ENCODE assay signal across 1 cellular context in the genomic region with DNA sequence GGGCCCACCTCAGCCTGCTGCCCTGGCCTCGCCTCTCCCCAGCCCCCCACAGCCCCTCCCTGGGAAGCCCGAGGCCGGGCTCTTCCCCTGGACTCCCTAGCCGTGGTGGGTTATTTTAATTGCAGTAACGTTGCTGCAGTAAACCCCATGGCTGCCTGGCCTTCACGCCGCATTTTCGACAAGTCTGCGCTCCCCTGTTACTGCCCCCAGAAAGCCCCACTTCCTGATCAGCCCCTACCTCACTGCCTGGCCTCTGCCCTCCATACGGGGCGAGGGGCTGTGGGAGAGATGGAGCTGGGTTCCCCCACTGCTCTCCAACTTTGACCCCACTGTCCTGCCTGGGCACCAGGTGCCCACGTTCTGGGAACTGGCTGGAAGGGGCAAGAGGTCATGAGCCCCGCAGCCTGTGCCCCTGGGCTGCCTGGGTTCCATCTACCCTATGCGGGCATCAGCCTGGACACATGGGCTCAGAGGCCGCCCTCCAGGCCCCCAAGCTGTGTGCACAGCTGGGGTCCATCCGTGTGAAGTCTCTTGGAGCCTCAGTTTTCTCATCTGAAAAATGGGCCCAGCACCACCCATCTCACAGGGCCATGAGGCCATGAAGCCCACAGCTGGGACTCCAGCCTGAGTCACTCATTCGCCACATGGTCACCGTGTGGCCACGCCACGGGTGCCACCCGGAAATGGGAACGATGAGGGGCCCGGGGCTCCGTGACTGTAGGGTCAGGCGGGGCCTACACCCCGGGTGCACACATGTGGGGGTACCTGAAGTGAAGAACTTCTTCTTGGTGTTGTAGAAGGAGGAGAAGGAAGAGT.
TF ChIP-seq lines count a peak whose summit lies in the region.

No MANE protein-coding gene starts in this region.

TF ChIP-seq in HEK293, 187 proteins besides CTCF, POLR2A, EP300 and RAD21 (continued from another document):
- TF ChIP-seq ZNF248 (tag by site-specific recombination; IDR thresholded peaks at IDR 0.05) (no peak), HOXA7 (CRISPR knock-in tag; IDR thresholded peaks at IDR 0.05; ENCODE audit: borderline replicate concordance) (no peak), ZNF654 (tag by site-specific recombination; IDR thresholded peaks at IDR 0.05; ENCODE audit: low read depth) (no peak), ZNF202 (tag by site-specific recombination; IDR thresholded peaks at IDR 0.05; ENCODE audit: borderline replicate concordance) (no peak), AEBP2 (tag by site-specific recombination; IDR thresholded peaks at IDR 0.05; ENCODE audit: borderline replicate concordance) (no peak), ZNF521 (tag by site-specific recombination; IDR thresholded peaks at IDR 0.05) (no peak), ZNF513 (tag by site-specific recombination; IDR thresholded peaks at IDR 0.05) (0 out of 2 replicates have a peak, but pooled peaks have one; percentile 12), ZNF37A (tag by site-specific recombination; IDR thresholded peaks at IDR 0.05) (no peak), ZNF16 (tag by site-specific recombination; IDR thresholded peaks at IDR 0.05; ENCODE audit: low read depth) (no peak), ZNF639 (tag by site-specific recombination; IDR thresholded peaks at IDR 0.05) (peak; percentile 59; the same call in 1 of the 2 replicates), ZNF354C (tag by site-specific recombination; IDR thresholded peaks at IDR 0.05; ENCODE audit: borderline replicate concordance, low read depth) (no peak), ZNF404 (tag by site-specific recombination; IDR thresholded peaks at IDR 0.05) (no peak), SETDB1 (IDR thresholded peaks at IDR 0.05; ENCODE audit: insufficient read length, low read length) (no peak), KLF1 (tag by site-specific recombination; IDR thresholded peaks at IDR 0.05) (no peak), ZNF169 (tag by site-specific recombination; IDR thresholded peaks at IDR 0.05) (no peak), PATZ1 (tag by site-specific recombination; IDR thresholded peaks at IDR 0.05) (peak; percentile 48), ZNF596 (tag by site-specific recombination; IDR thresholded peaks at IDR 0.05) (no peak)
- TF ChIP-seq, protein P1, sequence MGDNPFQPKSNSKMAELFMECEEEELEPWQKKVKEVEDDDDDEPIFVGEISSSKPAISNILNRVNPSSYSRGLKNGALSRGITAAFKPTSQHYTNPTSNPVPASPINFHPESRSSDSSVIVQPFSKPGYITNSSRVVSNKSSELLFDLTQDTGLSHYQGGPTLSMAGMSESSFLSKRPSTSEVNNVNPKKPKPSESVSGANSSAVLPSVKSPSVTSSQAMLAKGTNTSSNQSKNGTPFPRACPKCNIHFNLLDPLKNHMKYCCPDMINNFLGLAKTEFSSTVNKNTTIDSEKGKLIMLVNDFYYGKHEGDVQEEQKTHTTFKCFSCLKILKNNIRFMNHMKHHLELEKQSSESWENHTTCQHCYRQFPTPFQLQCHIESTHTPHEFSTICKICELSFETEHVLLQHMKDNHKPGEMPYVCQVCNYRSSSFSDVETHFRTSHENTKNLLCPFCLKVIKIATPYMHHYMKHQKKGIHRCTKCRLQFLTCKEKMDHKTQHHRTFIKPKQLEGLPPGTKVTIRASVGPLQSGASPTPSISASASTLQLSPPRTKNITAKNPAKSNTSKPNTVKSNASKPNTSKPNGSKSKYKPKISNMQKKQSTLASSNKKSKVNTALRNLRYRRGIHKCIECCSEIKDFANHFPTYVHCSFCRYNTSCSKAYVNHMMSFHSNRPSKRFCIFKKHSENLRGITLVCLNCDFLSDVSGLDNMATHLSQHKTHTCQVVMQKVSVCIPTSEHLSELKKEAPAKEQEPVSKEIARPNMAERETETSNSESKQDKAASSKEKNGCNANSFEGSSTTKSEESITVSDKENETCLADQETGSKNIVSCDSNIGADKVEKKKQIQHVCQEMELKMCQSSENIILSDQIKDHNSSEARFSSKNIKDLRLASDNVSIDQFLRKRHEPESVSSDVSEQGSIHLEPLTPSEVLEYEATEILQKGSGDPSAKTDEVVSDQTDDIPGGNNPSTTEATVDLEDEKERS (tag by site-specific recombination; IDR thresholded peaks at IDR 0.05) = no peak
- TF ChIP-seq, protein P2, sequence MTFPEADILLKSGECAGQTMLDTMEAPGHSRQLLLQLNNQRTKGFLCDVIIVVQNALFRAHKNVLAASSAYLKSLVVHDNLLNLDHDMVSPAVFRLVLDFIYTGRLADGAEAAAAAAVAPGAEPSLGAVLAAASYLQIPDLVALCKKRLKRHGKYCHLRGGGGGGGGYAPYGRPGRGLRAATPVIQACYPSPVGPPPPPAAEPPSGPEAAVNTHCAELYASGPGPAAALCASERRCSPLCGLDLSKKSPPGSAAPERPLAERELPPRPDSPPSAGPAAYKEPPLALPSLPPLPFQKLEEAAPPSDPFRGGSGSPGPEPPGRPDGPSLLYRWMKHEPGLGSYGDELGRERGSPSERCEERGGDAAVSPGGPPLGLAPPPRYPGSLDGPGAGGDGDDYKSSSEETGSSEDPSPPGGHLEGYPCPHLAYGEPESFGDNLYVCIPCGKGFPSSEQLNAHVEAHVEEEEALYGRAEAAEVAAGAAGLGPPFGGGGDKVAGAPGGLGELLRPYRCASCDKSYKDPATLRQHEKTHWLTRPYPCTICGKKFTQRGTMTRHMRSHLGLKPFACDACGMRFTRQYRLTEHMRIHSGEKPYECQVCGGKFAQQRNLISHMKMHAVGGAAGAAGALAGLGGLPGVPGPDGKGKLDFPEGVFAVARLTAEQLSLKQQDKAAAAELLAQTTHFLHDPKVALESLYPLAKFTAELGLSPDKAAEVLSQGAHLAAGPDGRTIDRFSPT (tag by site-specific recombination; IDR thresholded peaks at IDR 0.05) = peak; percentile 68
